23 cellular contexts compared by ENCODE assay signal in genomic region chr2:99787762-99788382, GRCh38.
"Had no signal": no experiment of that assay in that cellular context is flagged by ENCODE, and none has a peak within 500 bp of the region (broad histone marks: within the 10 kb centered on the region; RNA-seq: fewer than 3 reads in every experiment).

No MANE protein-coding gene starts in this region.

- H3K9me3 ChIP-seq: colonic mucosa, esophagus muscularis mucosa, heart left ventricle, prostate gland, right atrium auricular region, sigmoid colon, testis, tibial artery had no signal

- H3K4me3 Mint-ChIP-seq: memory B cell; natural killer cell treated with Interleukin-12 subunit alpha and Interleukin-12 subunit beta and Interleukin-15 and Interleukin-18, amount 100 ng/mL, for 72 hours; neural progenitor cell; stimulated activated memory B cell treated with anti-CD40 and anti-IgM and Interleukin-4, amounts not matched to agents 10 μg/mL and 1 μg/mL and 100 μg/mL, for 72 hours; type B pancreatic cell had no signal

- H3K4me2 ChIP-seq: hepatocyte, neural progenitor cell had no signal

- H3K4me3 ChIP-seq: colonic mucosa, esophagus muscularis mucosa, heart left ventricle, hepatocyte, lung, neural progenitor cell, prostate gland, right atrium auricular region, sigmoid colon, testis, tibial artery had no signal

- H3K27ac ChIP-seq: colonic mucosa, esophagus muscularis mucosa, heart left ventricle, hepatocyte, neural progenitor cell, prostate gland, right atrium auricular region, sigmoid colon, testis, tibial artery had no signal

- ATAC-seq: heart left ventricle; left lobe of liver; natural killer cell treated with Interleukin-12 subunit alpha and Interleukin-12 subunit beta and Interleukin-15 and Interleukin-18, amount 100 ng/mL, for 72 hours; stimulated activated memory B cell treated with anti-CD40 and anti-IgM and Interleukin-4, amounts not matched to agents 10 μg/mL and 1 μg/mL and 100 μg/mL, for 72 hours; stimulated activated naive CD8-positive, alpha-beta T cell treated with anti-CD3 and anti-CD28 coated beads, Interleukin-15, Interleukin-2, amounts not matched to agents 100 U/mL and 50 U/mL, for 24 hours had no signal

- H3K27me3 Mint-ChIP-seq: memory B cell; stimulated activated memory B cell treated with anti-CD40 and anti-IgM and Interleukin-4, amounts not matched to agents 10 μg/mL and 1 μg/mL and 100 μg/mL, for 72 hours; type B pancreatic cell had no signal

- H2AFZ ChIP-seq: hepatocyte, neural progenitor cell had no signal

- FAIRE-seq: endothelial cell of umbilical vein, frontal cortex, kidney had no signal

- H3K27me3 ChIP-seq: colonic mucosa, esophagus muscularis mucosa, heart left ventricle, hepatocyte, neural progenitor cell, right atrium auricular region, sigmoid colon, testis, tibial artery had no signal

- H3K9me3 Mint-ChIP-seq: memory B cell; natural killer cell treated with Interleukin-12 subunit alpha and Interleukin-12 subunit beta and Interleukin-15 and Interleukin-18, amount 100 ng/mL, for 72 hours; neural progenitor cell; stimulated activated memory B cell treated with anti-CD40 and anti-IgM and Interleukin-4, amounts not matched to agents 10 μg/mL and 1 μg/mL and 100 μg/mL, for 72 hours; type B pancreatic cell had no signal

- H3K36me3 Mint-ChIP-seq: natural killer cell treated with Interleukin-12 subunit alpha and Interleukin-12 subunit beta and Interleukin-15 and Interleukin-18, amount 100 ng/mL, for 72 hours; neural progenitor cell; type B pancreatic cell had no signal

- H3K4me1 ChIP-seq: colonic mucosa, neural progenitor cell, prostate gland, sigmoid colon, testis, tibial artery had no signal

- H3K79me2 ChIP-seq: hepatocyte had no signal

- H3K36me3 ChIP-seq: colonic mucosa, esophagus muscularis mucosa, heart left ventricle, neural progenitor cell, prostate gland, right atrium auricular region, sigmoid colon, tibial artery had no signal

- H3K9ac ChIP-seq: neural progenitor cell had no signal

- H3K4me1 Mint-ChIP-seq: neural progenitor cell; stimulated activated memory B cell treated with anti-CD40 and anti-IgM and Interleukin-4, amounts not matched to agents 10 μg/mL and 1 μg/mL and 100 μg/mL, for 72 hours had no signal

- DNase-seq: colonic mucosa; dermis blood vessel endothelial cell; effector memory CD4-positive, alpha-beta T cell; heart left ventricle; kidney; sigmoid colon; stimulated activated CD4-positive, alpha-beta T cell treated with anti-CD3 and anti-CD28 coated beads, Interleukin-4, amount 100 ng/mL, for 4 hours; stimulated activated naive CD8-positive, alpha-beta T cell treated with anti-CD3 and anti-CD28 coated beads, Interleukin-15, Interleukin-2, amounts not matched to agents 100 U/mL and 50 U/mL, for 24 hours; testis; tibial artery had no signal

- H3K27ac Mint-ChIP-seq: memory B cell; natural killer cell treated with Interleukin-12 subunit alpha and Interleukin-12 subunit beta and Interleukin-15 and Interleukin-18, amount 100 ng/mL, for 72 hours; neural progenitor cell; stimulated activated memory B cell treated with anti-CD40 and anti-IgM and Interleukin-4, amounts not matched to agents 10 μg/mL and 1 μg/mL and 100 μg/mL, for 72 hours; type B pancreatic cell had no signal
